8 cellular contexts compared by ENCODE assay signal in the genomic region with DNA sequence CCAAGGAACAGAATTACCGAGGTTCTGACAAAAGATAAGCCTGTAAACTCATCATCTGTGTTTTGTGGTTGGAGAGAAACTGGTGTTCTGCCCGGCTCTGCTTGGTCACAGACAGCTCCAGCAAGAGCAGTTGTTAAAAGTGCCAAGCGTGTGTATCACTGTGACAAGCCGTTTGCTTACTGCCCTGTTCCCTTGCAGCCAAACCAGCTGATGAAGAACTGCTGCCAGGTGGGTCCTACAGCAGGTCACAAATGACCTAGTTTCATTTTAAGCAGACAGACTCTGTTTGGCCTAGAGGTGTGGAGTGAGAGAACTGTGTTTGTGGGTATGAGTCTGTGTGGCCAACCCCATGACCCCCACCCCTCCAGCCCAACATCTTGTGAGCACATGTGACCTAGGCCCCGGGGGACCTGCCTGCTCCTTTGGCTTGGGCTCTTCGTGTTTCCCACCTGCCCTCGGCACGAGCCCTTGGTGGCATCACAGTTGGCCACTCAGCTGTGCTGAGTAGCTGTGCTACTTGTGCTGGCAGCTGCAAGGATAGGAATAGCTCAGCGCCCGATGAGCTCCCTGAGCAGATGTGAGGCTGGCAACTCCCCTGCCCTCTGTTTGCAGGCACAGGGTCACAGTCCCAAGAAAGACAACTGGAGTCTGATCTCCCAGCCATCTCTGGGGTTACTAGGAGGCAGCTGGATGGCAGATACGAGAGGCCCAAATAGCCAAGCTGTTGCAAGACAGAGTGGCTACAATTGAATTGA. TPM values are rescaled to one million over a fixed set of nuclear protein-coding genes. Genes with fewer than 3 reads are reported as not detected.
DNase-seq lines count a peak whose midpoint lies in the region; ATAC-seq and TF ChIP-seq lines count a peak whose summit lies in the region.

No MANE protein-coding gene starts in this region.

- peak overlapping the region; percentile 77 to 93 (median 84) for H3K4me2 ChIP-seq in BLaER1 treated with 17β-estradiol and CSF1 and Interleukin-3, amounts not matched to agents 10 nM and 100 nM
- peak overlapping the region; percentile 69 for H3K4me2 ChIP-seq in KMS-11

- no peaks in the 10 kb centered on the region for H3K79me2 ChIP-seq in KMS-11 (ENCODE audit: insufficient read depth, low read depth)

- H3K4me1 ChIP-seq in BLaER1 treated with 17β-estradiol and CSF1 and Interleukin-3, amounts not matched to agents 10 nM and 100 nM, result peaks cover 74 to 82% (median 80%) of the 10 kb centered on the region in 10 experiments
- peaks cover 44% of the 10 kb centered on the region for H3K4me1 ChIP-seq in KMS-11 (ENCODE audit: low read depth, poor library complexity, severe bottlenecking)
- peaks cover 15% of the 10 kb centered on the region for H3K4me1 ChIP-seq in vagina

- H3K4me3 ChIP-seq in BLaER1 treated with 17β-estradiol and CSF1 and Interleukin-3, amounts not matched to agents 10 nM and 100 nM, result no peak overlapping the region
- peak overlapping the region; percentile 30 for H3K4me3 ChIP-seq in KMS-11 (IDR thresholded peaks at IDR 0.05; ENCODE audit: insufficient read depth, low read depth, low read length)
- no peak overlapping the region for H3K4me3 ChIP-seq in foreskin fibroblast (ENCODE audit: low read depth in 1 of 2, low read length in 2 of 2)
- no peak overlapping the region for H3K4me3 ChIP-seq in vagina

- H3K9me3 ChIP-seq in BLaER1 treated with 17β-estradiol and CSF1 and Interleukin-3, amounts not matched to agents 10 nM and 100 nM (replicated peaks in 1 of 11), result no peaks in the 10 kb centered on the region
- H3K9me3 ChIP-seq in vagina, result no peaks in the 10 kb centered on the region

- H3K36me3 ChIP-seq in BLaER1 treated with 17β-estradiol and CSF1 and Interleukin-3, amounts not matched to agents 10 nM and 100 nM, result peaks cover 0 to 6% (median 0%) of the 10 kb centered on the region in 11 experiments; a peak in 3 of 22 replicates
- no peaks in the 10 kb centered on the region for H3K36me3 ChIP-seq in KMS-11 (ENCODE audit: insufficient read depth)
- H3K36me3 ChIP-seq in vagina, result no peaks in the 10 kb centered on the region

- H3K27me3 ChIP-seq in BLaER1 treated with 17β-estradiol and CSF1 and Interleukin-3, amounts not matched to agents 10 nM and 100 nM, result peaks cover 0 to 41% (median 0%) of the 10 kb centered on the region in 11 experiments; a peak in 4 of 22 replicates
- H3K27me3 ChIP-seq in KMS-11 (ENCODE audit: insufficient read depth, low read depth) (no peaks in the 10 kb centered on the region), vagina (no peaks in the 10 kb centered on the region)

- peak overlapping the region; percentile 14 for H2AFZ ChIP-seq in KMS-11 (ENCODE audit: low read depth)

- peak overlapping the region in 9 of 11 experiments; percentile 85 to 97 (median 93); a peak in 18 of 22 replicates for H3K27ac ChIP-seq in BLaER1 treated with 17β-estradiol and CSF1 and Interleukin-3, amounts not matched to agents 10 nM and 100 nM
- H3K27ac ChIP-seq in KMS-11 (peak overlapping the region; percentile 75), vagina (peak overlapping the region; percentile 42)

- H4K20me1 ChIP-seq in BLaER1 treated with 17β-estradiol and CSF1 and Interleukin-3, amounts not matched to agents 10 nM and 100 nM, result peaks cover 0 to 57% (median 0%) of the 10 kb centered on the region in 11 experiments; a peak in 2 of 22 replicates
- H4K20me1 ChIP-seq in KMS-11 (ENCODE audit: insufficient read depth), result no peaks in the 10 kb centered on the region

- DNase-seq in foreskin fibroblast (peak; percentile 38 to 66), vagina (ENCODE audit: extremely low spot score in 2 of 2) (no peak), NCI-H82 treated with DMSO at 0.1 percent for 48 hours (lab: John Stamatoyannopoulos, UW; ENCODE audit: unreplicated experiment) (no peak), dermis blood vessel endothelial cell (no peak)
- no peak for DNase-seq in stimulated activated CD4-positive, alpha-beta T cell treated with anti-CD3 and anti-CD28 coated beads, Interleukin-4, amount 100 ng/mL, for 24 hours

- ATAC-seq in GM21367 (IDR thresholded peaks at IDR 0.05; ENCODE audit: unreplicated experiment), result peak; percentile 63

- intact Hi-C loops in vagina (cut with DNase I), result no loop called here

- TF ChIP-seq CTCF in KMS-11 (conservative IDR thresholded peaks at IDR 0.05; ENCODE audit: low read depth, low read length) (no peak), foreskin fibroblast (IDR thresholded peaks at IDR 0.05; ENCODE audit: low read depth, low read length) (no peak), vagina (IDR thresholded peaks at IDR 0.05) (no peak)

- TF ChIP-seq POLR2A in vagina (IDR thresholded peaks at IDR 0.05), result no peak

- peak overlapping the region in 9 of 11 experiments; percentile 66 to 80 (median 74); a peak in 17 of 22 replicates for H3K9ac ChIP-seq in BLaER1 treated with 17β-estradiol and CSF1 and Interleukin-3, amounts not matched to agents 10 nM and 100 nM
- peak overlapping the region; percentile 48; the same call in 1 of the 2 replicates for H3K9ac ChIP-seq in KMS-11

RNA-seq across cellular contexts. Expression of a gene that starts 9.7 kb away (rescaled TPM):
- total RNA-seq in vagina, result 1.2 TPM
- not detected in 2 replicates for total RNA-seq in dermis blood vessel endothelial cell

RNA-seq across cellular contexts. Expression of a gene that starts 38.2 kb away (rescaled TPM):
- 5.9 TPM for total RNA-seq in vagina
- total RNA-seq in dermis blood vessel endothelial cell, result not detected in 2 replicates

Comparison
In these comparisons a context has a peak if more than half of its experiments do, and no peak if none do; other contexts are left out.
1. H3K27ac ChIP-seq: peak in every context shown above with its lines; median percentile 93 in BLaER1 treated with 17β-estradiol and CSF1 and Interleukin-3, amounts not matched to agents 10 nM and 100 nM; 75 in KMS-11; 42 in vagina.
2. DNase-seq: peak in foreskin fibroblast (2 of 2); none in vagina (0 of 2), NCI-H82 treated with DMSO at 0.1 percent for 48 hours (single experiment), stimulated activated CD4-positive, alpha-beta T cell treated with anti-CD3 and anti-CD28 coated beads, Interleukin-4, amount 100 ng/mL, for 24 hours (single experiment) and dermis blood vessel endothelial cell (single experiment).